In genomic region chr7:96596120-96596826, GRCh38 we compare ENCODE assay signal across 10 cellular contexts.
DNase-seq lines count a peak whose midpoint lies in the region; ATAC-seq, FAIRE-seq and TF ChIP-seq lines count a peak whose summit lies in the region.
"Had no signal": no experiment of that assay in that cellular context is flagged by ENCODE, and none has a peak within 500 bp of the region (broad histone marks: within the 10 kb centered on the region; RNA-seq: fewer than 3 reads in every experiment).

No MANE protein-coding gene starts in this region.

- H3K9me3 ChIP-seq in A673 (ENCODE audit: low read depth, low read length, poor library complexity, severe bottlenecking): no peaks in the 10 kb centered on the region
- H3K9me3 ChIP-seq in endothelial cell of umbilical vein (replicated peaks; ENCODE audit: control insufficient read depth, insufficient read depth, low read length): no peaks in the 10 kb centered on the region

- ATAC-seq in GM21717 (IDR thresholded peaks at IDR 0.05; ENCODE audit: unreplicated experiment): no peak
- no peak for ATAC-seq in GM21723 (IDR thresholded peaks at IDR 0.05; ENCODE audit: unreplicated experiment)
- no peak for ATAC-seq in Right ventricle myocardium inferior
- ATAC-seq: naive thymus-derived CD4-positive, alpha-beta T cell had no signal

- no peak for TF ChIP-seq POLR2A in endothelial cell of umbilical vein (IDR thresholded peaks at IDR 0.05; ENCODE audit: low read depth, low read length)

- CTCF ChIA-PET in A673 (lab: Charles Lee) (no interaction called here), endothelial cell of umbilical vein (lab: Charles Lee) (interaction anchor here (0.8 to 4.8 kb wide), 7 partner anchors 79 to 521 kb away, joined by 3 to 48 read pairs (median 4); no protein-coding TSS in a partner anchor)

- FAIRE-seq in endothelial cell of umbilical vein (lab: Jason Lieb, UNC): no peak

- no peak overlapping the region for H3K4me2 ChIP-seq in endothelial cell of umbilical vein (ENCODE audit: insufficient read depth, low read length)

- H3K79me2 ChIP-seq in endothelial cell of umbilical vein (ENCODE audit: control insufficient read depth, insufficient read depth, low read length): no peaks in the 10 kb centered on the region

- H3K36me3 ChIP-seq in A673 (ENCODE audit: insufficient read depth, low read length, poor library complexity, severe bottlenecking): no peaks in the 10 kb centered on the region
- H3K36me3 ChIP-seq in endothelial cell of umbilical vein (ENCODE audit: control insufficient read depth in 2 of 2, extremely low read depth in 1 of 2, insufficient read depth in 2 of 2, low read length in 2 of 2): no peaks in the 10 kb centered on the region
- no peaks in the 10 kb centered on the region for H3K36me3 ChIP-seq in H7 (replicated peaks; ENCODE audit: control insufficient read depth, insufficient read depth, low read length)

- dilution Hi-C loops in endothelial cell of umbilical vein (cut with MboI; ENCODE audit: extremely low pct_ligation_motif_present, low sequenced_read_pairs): no loop called here

- no peak overlapping the region for H2AFZ ChIP-seq in endothelial cell of umbilical vein (ENCODE audit: low read depth, low read length)

- no peaks in the 10 kb centered on the region for H4K20me1 ChIP-seq in endothelial cell of umbilical vein (replicated peaks; ENCODE audit: control insufficient read depth, extremely low read depth, insufficient read depth, low read length)

- no peaks in the 10 kb centered on the region for H3K27me3 ChIP-seq in A673 (replicated peaks; ENCODE audit: insufficient read depth, low read depth, low read length, poor library complexity)
- H3K27me3 ChIP-seq in endothelial cell of umbilical vein (ENCODE audit: control insufficient read depth in 2 of 2, insufficient read depth in 2 of 2, low read length in 2 of 2): peaks cover 2 to 7% of the 10 kb centered on the region in 2 experiments
- no peaks in the 10 kb centered on the region for H3K27me3 ChIP-seq in H7 (ENCODE audit: control insufficient read depth, insufficient read depth, low read length)

- no peak overlapping the region for H3K4me3 ChIP-seq in A673 (ENCODE audit: low read depth, low read length, poor library complexity, severe bottlenecking)
- no peak overlapping the region for H3K4me3 ChIP-seq in endothelial cell of umbilical vein (replicated peaks in 1 of 3; ENCODE audit: insufficient read depth in 1 of 3, low read depth in 1 of 3, low read length in 3 of 3)
- H3K4me3 ChIP-seq in H7 (ENCODE audit: insufficient read depth, low read depth, low read length): no peak overlapping the region

- no peaks in the 10 kb centered on the region for H3K9me1 ChIP-seq in endothelial cell of umbilical vein (replicated peaks; ENCODE audit: control insufficient read depth, extremely low read depth, insufficient read depth, low read length)

- TF ChIP-seq EP300 in Ishikawa (IDR thresholded peaks at IDR 0.05; ENCODE audit: borderline replicate concordance): no peak

- BruUV-seq in A673 (replicated peaks; lab: Mats Ljungman, UMichigan): no TSS peak
- no TSS peak for BruUV-seq in endothelial cell of umbilical vein (replicated peaks; lab: Mats Ljungman, UMichigan)

- H3K27ac ChIP-seq in A673 (ENCODE audit: low read depth, low read length, poor library complexity, severe bottlenecking): no peak overlapping the region
- H3K27ac ChIP-seq in endothelial cell of umbilical vein (ENCODE audit: insufficient read depth, low read depth, low read length): no peak overlapping the region

- DNase-seq in A673 (ENCODE audit: low spot score) (peak; percentile 41), NCI-H526 (lab: John Stamatoyannopoulos, UW) (peak; percentile 97 to 99), endothelial cell of umbilical vein (ENCODE audit: low read depth, low spot score) (peak; percentile 21), H7 (no peak), Right ventricle myocardium inferior (ENCODE audit: missing footprints) (no peak)
- DNase-seq: stimulated activated naive CD4-positive, alpha-beta T cell had no signal

- no peak overlapping the region for H3K9ac ChIP-seq in endothelial cell of umbilical vein (replicated peaks; ENCODE audit: extremely low read depth, insufficient read depth, low read length)

- TF ChIP-seq CTCF in A673 (conservative IDR thresholded peaks at IDR 0.05; ENCODE audit: low read depth, low read length): no peak
- TF ChIP-seq CTCF in endothelial cell of umbilical vein (IDR thresholded peaks at IDR 0.05; ENCODE audit: extremely low read depth in 1 of 2, insufficient read depth in 1 of 2, low read depth in 1 of 2, low read length in 2 of 2): peak in 1 of 2 donors; percentile 10

- H3K4me1 ChIP-seq in A673 (ENCODE audit: insufficient read depth, low read length, poor library complexity, severe bottlenecking) (peaks cover 2% of the 10 kb centered on the region), endothelial cell of umbilical vein (ENCODE audit: control insufficient read depth, extremely low read depth, insufficient read depth, low read length) (no peaks in the 10 kb centered on the region)

- peak; percentile 31 for TF ChIP-seq RAD21 in Ishikawa (IDR thresholded peaks at IDR 0.05; ENCODE audit: low read depth)

- POLR2A ChIA-PET in A673 (lab: Charles Lee; ENCODE audit: low non-redundant PET): no interaction called here
- POLR2A ChIA-PET in endothelial cell of umbilical vein (lab: Charles Lee): no interaction called here

- intact Hi-C loops in A673 (cut with micrococcal nuclease; ENCODE audit: unreplicated experiment): no loop called here
- intact Hi-C loops in endothelial cell of umbilical vein (cut with micrococcal nuclease): loop anchor here (1.0 to 5.0 kb wide), 3 partner anchors 431 to 679 kb away; no protein-coding TSS in a partner anchor
- intact Hi-C loops in Right ventricle myocardium inferior (cut with DNase I): no loop called here

TF ChIP-seq in Ishikawa, 13 proteins besides CTCF, POLR2A, EP300 and RAD21:
- TF ChIP-seq EGR1 (IDR thresholded peaks at IDR 0.05) (no peak), TCF12 (IDR thresholded peaks at IDR 0.05; ENCODE audit: low read depth) (no peak), YY1 (IDR thresholded peaks at IDR 0.05; ENCODE audit: low read depth) (no peak), NFIC (IDR thresholded peaks at IDR 0.05) (no peak), CEBPB (IDR thresholded peaks at IDR 0.05) (no peak), TEAD4 (IDR thresholded peaks at IDR 0.05) (no peak)

TF ChIP-seq in endothelial cell of umbilical vein, 7 proteins besides CTCF, POLR2A, EP300 and RAD21:
- no peak for TF ChIP-seq EZH2 (IDR thresholded peaks at IDR 0.05; ENCODE audit: borderline replicate concordance, low read depth, low read length, severe bottlenecking)
- no peak for TF ChIP-seq MAX (IDR thresholded peaks at IDR 0.05; ENCODE audit: insufficient read depth, insufficient read length)
- no peak for TF ChIP-seq POLR2AphosphoS5 (IDR thresholded peaks at IDR 0.05; ENCODE audit: insufficient read depth, low read depth, low read length)
- TF ChIP-seq FOS (IDR thresholded peaks at IDR 0.05; ENCODE audit: borderline replicate concordance, insufficient read depth, low read length): no peak
- no peak for TF ChIP-seq GATA2 (IDR thresholded peaks at IDR 0.05; ENCODE audit: insufficient read depth, insufficient read length, low read depth, low read length)
- TF ChIP-seq JUN (IDR thresholded peaks at IDR 0.05; ENCODE audit: borderline replicate concordance, insufficient read depth, insufficient read length, low read depth): no peak
- TF ChIP-seq MYC (IDR thresholded peaks at IDR 0.05; ENCODE audit: low read depth, low read length): no peak

Comparison
In these comparisons a context has a peak if more than half of its experiments do, and no peak if none do; other contexts are left out.
1. DNase-seq: peak in A673 (single experiment), NCI-H526 (2 of 2) and endothelial cell of umbilical vein (single experiment); none in H7 (single experiment) and Right ventricle myocardium inferior (single experiment).